ENCODE assay signal across 8 cellular contexts in genomic region chr10:100998183-100998990, GRCh38. TPM values are rescaled to one million over a fixed set of nuclear protein-coding genes. Genes with fewer than 3 reads are reported as not detected.
DNase-seq lines count a peak whose midpoint lies in the region; ATAC-seq and TF ChIP-seq lines count a peak whose summit lies in the region.

No MANE protein-coding gene starts in this region.

- DNase-seq in ACHN (peak; percentile 85), Karpas-422 (peak; percentile 92), Peyer's patch (peak; percentile 79 to 91 (median 89)), fibroblast of lung (ENCODE audit: low read depth in 2 of 2) (peak; percentile 83 to 87), naive B cell (peak; percentile 64), stromal cell of bone marrow (ENCODE audit: low read depth) (peak; percentile 84)
- peak; percentile 58 for DNase-seq in activated effector memory CD4-positive, alpha-beta T cell treated with Interleukin-2 at 50 U/mL for 16 hours

- no peaks in the 10 kb centered on the region for H3K27me3 Mint-ChIP-seq in naive B cell

- H3K9me3 Mint-ChIP-seq in naive B cell, result no peaks in the 10 kb centered on the region

- H3K9ac ChIP-seq in Karpas-422 (ENCODE audit: low read length), result peak overlapping the region; percentile 93
- H3K9ac ChIP-seq in fibroblast of lung (ENCODE audit: insufficient read depth, low read length), result peak overlapping the region; percentile 95

- H3K27me3 ChIP-seq in Karpas-422 (ENCODE audit: low read length), result no peaks in the 10 kb centered on the region
- no peaks in the 10 kb centered on the region for H3K27me3 ChIP-seq in Peyer's patch
- H3K27me3 ChIP-seq in fibroblast of lung (ENCODE audit: control insufficient read depth, insufficient read depth, low read length), result no peaks in the 10 kb centered on the region

- H3K4me2 ChIP-seq in Karpas-422 (ENCODE audit: low read depth, low read length, poor library complexity, severe bottlenecking) (peak overlapping the region; percentile 89), fibroblast of lung (ENCODE audit: extremely low read depth, insufficient read depth, low read length) (peak overlapping the region; percentile 99)

- H3K4me3 ChIP-seq in Karpas-422 (ENCODE audit: low read length), result peak overlapping the region; percentile 94
- peak overlapping the region; percentile 75 to 96 (median 79) for H3K4me3 ChIP-seq in Peyer's patch
- H3K4me3 ChIP-seq in fibroblast of lung (replicated peaks in 1 of 4; ENCODE audit: control extremely low read depth in 1 of 4, insufficient read depth in 1 of 4, low read depth in 3 of 4, low read length in 4 of 4), result peak overlapping the region; percentile 73 to 98 (median 84)

- peaks cover 23 to 40% (median 34%) of the 10 kb centered on the region in 3 donors for H3K4me1 Mint-ChIP-seq in naive B cell

- TF ChIP-seq POLR2A in Peyer's patch (IDR thresholded peaks at IDR 0.05), result no peak

- no peaks in the 10 kb centered on the region for H3K9me2 ChIP-seq in Karpas-422 (replicated peaks; ENCODE audit: insufficient read depth, low read length)

- H3K79me2 ChIP-seq in Karpas-422 (ENCODE audit: low read length) (peaks cover 12% of the 10 kb centered on the region), fibroblast of lung (ENCODE audit: control insufficient read depth, insufficient read depth, low read length) (peaks cover 35% of the 10 kb centered on the region)

- H3K36me3 ChIP-seq in Karpas-422 (ENCODE audit: insufficient read depth, low read length) (0 out of 2 replicates have a peak, but pooled peaks cover 3% of the 10 kb centered on the region), Peyer's patch (peaks cover 0 to 8% (median 0%) of the 10 kb centered on the region in 3 donors), fibroblast of lung (ENCODE audit: control insufficient read depth, insufficient read depth, low read length) (peaks cover 15% of the 10 kb centered on the region)

- H3K4me1 ChIP-seq in Karpas-422 (ENCODE audit: low read length) (peaks cover 21% of the 10 kb centered on the region), Peyer's patch (peaks cover 0 to 44% (median 13%) of the 10 kb centered on the region in 4 donors), fibroblast of lung (ENCODE audit: control insufficient read depth, extremely low read depth, insufficient read depth, low read length) (peaks cover 27% of the 10 kb centered on the region)

- in situ Hi-C loops in ACHN (cut with HindIII; ENCODE audit: low pct_ligation_motif_present, low pct_unique_long_range_greater_than_20kb, low sequenced_read_pairs), result no loop called here

- H2AFZ ChIP-seq in Karpas-422 (ENCODE audit: low read length), result peak overlapping the region; percentile 12; the same call in 1 of the 2 replicates
- H2AFZ ChIP-seq in fibroblast of lung (ENCODE audit: low read length), result peak overlapping the region; percentile 2

- peak overlapping the region; percentile 81 to 98 (median 90) for H3K4me3 Mint-ChIP-seq in naive B cell

- H3K9me3 ChIP-seq in Karpas-422 (ENCODE audit: low read length), result no peaks in the 10 kb centered on the region
- no peaks in the 10 kb centered on the region for H3K9me3 ChIP-seq in Peyer's patch
- no peaks in the 10 kb centered on the region for H3K9me3 ChIP-seq in fibroblast of lung (ENCODE audit: control insufficient read depth, insufficient read depth, low read depth, low read length)

- TF ChIP-seq CTCF in Peyer's patch (IDR thresholded peaks at IDR 0.05) (no peak), fibroblast of lung (conservative IDR thresholded peaks at IDR 0.05 in 1 of 2, IDR thresholded peaks at IDR 0.05 in 1 of 2; ENCODE audit: low read depth in 1 of 2, low read length in 2 of 2) (no peak)

- peak overlapping the region; percentile 82 for H3K27ac ChIP-seq in Karpas-422 (ENCODE audit: low read length)
- peak overlapping the region; percentile 95 to 100 (median 96) for H3K27ac ChIP-seq in Peyer's patch
- peak overlapping the region; percentile 96 for H3K27ac ChIP-seq in fibroblast of lung (ENCODE audit: insufficient read depth, low read length)

- H3K27ac Mint-ChIP-seq in naive B cell, result peak overlapping the region; percentile 85 to 99 (median 96)

- peaks cover 0 to 3% of the 10 kb centered on the region in 2 donors for H3K36me3 Mint-ChIP-seq in naive B cell

- peak; percentile 19 for ATAC-seq in GM19035 (IDR thresholded peaks at IDR 0.05; ENCODE audit: unreplicated experiment)
- peak; percentile 17 to 28 for ATAC-seq in naive B cell (ENCODE audit: low read depth in 2 of 2)

- H4K20me1 ChIP-seq in Karpas-422 (ENCODE audit: insufficient read depth, low read depth, low read length) (no peaks in the 10 kb centered on the region), fibroblast of lung (ENCODE audit: control insufficient read depth, extremely low read depth, insufficient read depth, low read length) (peaks cover 2% of the 10 kb centered on the region)

RNA-seq across cellular contexts. Expression of gene LZTS2, which starts 1.2 kb away (rescaled TPM):
- 11.3 and 23.9 TPM in 2 replicates for total RNA-seq in Karpas-422 (2014; rRNA removed; shearing (Covaris generic); ENCODE audit: low replicate concordance)
- total RNA-seq in Peyer's patch (10 to 100 TPM; 28.0 to 57.4 (median 47.1) TPM), fibroblast of lung (120 and 129 TPM in 2 replicates)
- polyA plus RNA-seq in fibroblast of lung (33.2 and 34.7 TPM in 2 replicates), naive B cell (ENCODE audit: low read depth in 6 of 6) (10 to 100 TPM in 5 of 6 donors, 1 to 10 TPM in 1; 2.2 to 21.5 (median 13.2) TPM)
- polyA plus RNA-seq in fibroblast of lung (2012), result 71.7 and 81.3 TPM in 2 replicates
- polyA minus RNA-seq in fibroblast of lung (ENCODE audit: low replicate concordance), result 51.1 and 59.0 TPM in 2 replicates

RNA-seq across cellular contexts. Expression of gene TWNK, which starts 11.0 kb away (rescaled TPM):
- 14.5 and 17.0 TPM in 2 replicates for total RNA-seq in Karpas-422 (2014; rRNA removed; shearing (Covaris generic); ENCODE audit: low replicate concordance)
- total RNA-seq in Peyer's patch (10 to 100 TPM in 1 of 4 donors, 1 to 10 TPM in 3; 3.8 to 18.2 (median 4.4) TPM), fibroblast of lung (6.1 and 8.0 TPM in 2 replicates)
- polyA plus RNA-seq in fibroblast of lung (3.8 and 6.7 TPM in 2 replicates), naive B cell (ENCODE audit: low read depth in 6 of 6) (10 to 100 TPM in 2 of 6 donors, 1 to 10 TPM in 3, not detected in 1; 5.5 to 13.3 (median 8.1) TPM)
- polyA plus RNA-seq in fibroblast of lung (2012), result 4.1 and 6.2 TPM in 2 replicates
- 7.5 and 14.6 TPM in 2 replicates for polyA minus RNA-seq in fibroblast of lung (ENCODE audit: low replicate concordance)

RNA-seq across cellular contexts. Expression of gene MRPL43, which starts 11.1 kb away (rescaled TPM):
- 86.3 and 93.9 TPM in 2 replicates for total RNA-seq in Karpas-422 (2014; rRNA removed; shearing (Covaris generic); ENCODE audit: low replicate concordance)
- total RNA-seq in Peyer's patch (10 to 100 TPM; 40.5 to 85.5 (median 61.7) TPM), fibroblast of lung (54.4 and 61.4 TPM in 2 replicates)
- polyA plus RNA-seq in fibroblast of lung (62.1 and 87.5 TPM in 2 replicates), naive B cell (ENCODE audit: low read depth in 6 of 6) (100 to 1,000 TPM in 4 of 6 donors, 10 to 100 TPM in 2; 74.4 to 125 (median 113) TPM)
- polyA plus RNA-seq in fibroblast of lung (2012), result 102 and 139 TPM in 2 replicates
- 31.9 and 43.6 TPM in 2 replicates for polyA minus RNA-seq in fibroblast of lung (ENCODE audit: low replicate concordance)

RNA-seq across cellular contexts. Expression of gene SEMA4G, which starts 29.1 kb away (rescaled TPM):
- total RNA-seq in Karpas-422 (2014; rRNA removed; shearing (Covaris generic); ENCODE audit: low replicate concordance), result not detected in 2 replicates
- total RNA-seq in Peyer's patch (100 to 1,000 TPM in 3 of 4 donors, 10 to 100 TPM in 1; 16.5 to 233 (median 185) TPM), fibroblast of lung (0.51 and 1.8 TPM in 2 replicates)
- polyA plus RNA-seq in fibroblast of lung (3.2 and 3.5 TPM in 2 replicates), naive B cell (ENCODE audit: low read depth in 6 of 6) (not detected)
- 3.7 and 5.5 TPM in 2 replicates for polyA plus RNA-seq in fibroblast of lung (2012)
- polyA minus RNA-seq in fibroblast of lung (ENCODE audit: low replicate concordance), result 13.9 and 14.5 TPM in 2 replicates

RNA-seq across cellular contexts. Expression of gene PDZD7, which starts 32.5 kb away (rescaled TPM):
- 2.6 and 3.0 TPM in 2 replicates for total RNA-seq in Karpas-422 (2014; rRNA removed; shearing (Covaris generic); ENCODE audit: low replicate concordance)
- total RNA-seq in Peyer's patch (10 to 100 TPM in 3 of 4 donors, under 1 TPM in 1; 0.83 to 58.7 (median 51.3) TPM), fibroblast of lung (1.3 TPM in 2 replicates)
- polyA plus RNA-seq in fibroblast of lung (0.42 and 0.50 TPM in 2 replicates), naive B cell (ENCODE audit: low read depth in 6 of 6) (under 1 TPM in 2 of 6 donors, not detected in 4; 0.23 to 0.87 TPM)
- 1.0 and 1.4 TPM in 2 replicates for polyA plus RNA-seq in fibroblast of lung (2012)
- 0.08 TPM in 1 of 2 replicates, not detected in the other for polyA minus RNA-seq in fibroblast of lung (ENCODE audit: low replicate concordance)

Comparison
In these comparisons a context has a peak if more than half of its experiments do, and no peak if none do; other contexts are left out.
1. Peak in every context shown above with its lines: DNase-seq, ATAC-seq, H3K4me3 ChIP-seq and H3K27ac ChIP-seq.